28 cellular contexts compared by ENCODE assay signal in genomic region chrX:72466493-72466892, GRCh38.
"Had no signal": no experiment of that assay in that cellular context is flagged by ENCODE, and none has a peak within 500 bp of the region (broad histone marks: within the 10 kb centered on the region; RNA-seq: fewer than 3 reads in every experiment).

No MANE protein-coding gene starts in this region.

- H3K27ac ChIP-seq: ascending aorta, body of pancreas, breast epithelium, SJCRH30, SK-N-MC had no signal

- H3K4me1 ChIP-seq: ascending aorta, body of pancreas, breast epithelium, SJCRH30 had no signal

- H3K9me3 ChIP-seq: ascending aorta, body of pancreas, breast epithelium, MG63, SJCRH30 had no signal

- H3K4me3 ChIP-seq: ascending aorta, body of pancreas, breast epithelium, MG63, SJCRH30, SK-N-MC had no signal

- H3K27me3 ChIP-seq: ascending aorta, body of pancreas, MG63, SJCRH30 had no signal

- H3K36me3 ChIP-seq: ascending aorta, breast epithelium, MG63, SJCRH30 had no signal

- DNase-seq: activated CD4-positive, alpha-beta T cell treated with anti-CD3 and anti-CD28 coated beads, Interleukin-2, amount 10 ng/mL, durations not matched to agents 24 days and 14 days; activated CD4-positive, alpha-beta T cell treated with anti-CD3 and anti-CD28 coated beads, Interleukin-2, amount 50 U/mL, for 4 hours; activated CD8-positive, alpha-beta T cell treated with anti-CD3 and anti-CD28 coated beads for 36 hours; activated effector memory CD4-positive, alpha-beta T cell treated with anti-CD3 and anti-CD28 coated beads, Interleukin-2, amount 50 U/mL, for 16 hours; activated naive CD4-positive, alpha-beta T cell; activated naive CD4-positive, alpha-beta T cell treated with anti-CD3 and anti-CD28 coated beads, Interleukin-2, amount 50 U/mL, for 16 hours; activated naive CD8-positive, alpha-beta T cell treated with anti-CD3 and anti-CD28 coated beads for 36 hours; activated T-cell treated with anti-CD3 and anti-CD28 coated beads, Interleukin-2, amount 50 U/mL, for 1 hour; activated T-cell treated with anti-CD3 and anti-CD28 coated beads, Interleukin-2, amount 50 U/mL, for 72 hours; amygdala; body of pancreas; caudate nucleus; Kasumi-1; KG1; MG63; NCI-H1092 treated with DMSO at 0.1 percent for 48 hours; NCI-H1417 treated with DMSO at 0.1 percent for 48 hours; NCI-H187 treated with DMSO at 0.1 percent for 48 hours; NCI-H2081; NCI-H226; NCI-H446 treated with DMSO at 0.1 percent for 48 hours; NCI-H524; SHP77; SJCRH30; T1000 had no signal
